Comparison of ENCODE assay signal across 8 cellular contexts in the genomic region with DNA sequence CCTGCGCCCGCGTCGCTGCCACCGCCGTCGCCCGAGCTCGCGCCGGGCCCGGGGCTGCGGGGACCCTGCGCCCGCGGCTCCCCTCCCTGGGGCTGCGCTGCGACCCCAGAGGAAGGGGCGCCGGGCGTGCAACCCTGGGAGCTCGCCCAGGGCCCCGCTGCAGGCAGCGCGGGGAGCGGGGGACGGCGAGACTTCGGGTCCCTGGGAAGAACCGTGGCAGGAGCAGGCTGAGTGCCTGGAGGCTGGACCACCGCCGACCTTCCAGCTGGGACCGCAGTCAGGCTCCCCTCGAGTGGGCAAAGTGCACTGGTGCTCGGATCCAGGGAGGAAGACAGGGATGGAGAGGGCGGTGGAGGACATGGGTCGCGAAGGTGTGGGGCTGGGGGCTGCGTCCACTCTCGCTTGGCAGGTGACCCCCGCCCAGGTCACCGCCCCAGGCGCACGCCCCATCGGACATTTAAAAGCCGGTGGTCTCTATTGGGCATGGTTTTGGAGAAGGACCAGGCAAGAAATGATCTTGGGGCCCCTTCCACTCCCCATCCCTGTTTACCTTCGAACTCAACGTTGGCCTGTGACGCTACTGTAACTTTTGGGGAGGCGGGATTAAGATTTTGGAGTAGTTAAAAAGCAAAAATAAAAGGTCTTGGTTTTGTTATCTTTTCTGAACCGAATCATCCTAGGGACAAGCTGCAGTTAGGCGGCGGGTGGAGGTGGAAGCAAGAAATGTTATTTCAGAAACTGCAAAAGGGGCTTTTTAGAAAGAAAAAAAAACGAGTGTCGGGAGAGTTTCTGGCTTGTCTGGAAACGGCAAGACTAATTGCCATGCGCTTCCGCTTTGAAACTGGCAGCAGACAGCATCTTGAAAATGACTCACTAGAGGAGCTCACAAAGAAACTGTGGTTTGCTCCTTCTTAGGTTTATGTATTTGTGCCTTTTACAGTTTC. TPM values are rescaled to one million over a fixed set of nuclear protein-coding genes. Genes with fewer than 3 reads are reported as not detected.
DNase-seq lines count a peak whose midpoint lies in the region; ATAC-seq and TF ChIP-seq lines count a peak whose summit lies in the region.

No MANE protein-coding gene starts in this region.

- DNase-seq in AG09309 (ENCODE audit: low read depth) (no peak), Panc1 (ENCODE audit: low read depth, low spot score) (no peak), activated T-helper 1 cell treated with Interleukin-2 at 50 U/mL for 16 hours (ENCODE audit: low read depth) (peak; percentile 55), fibroblast of peridontal ligament (ENCODE audit: extremely low read depth) (peak; percentile 86), substantia nigra (lab: John Stamatoyannopoulos, UW) (peak in 12 of 49 donors; percentile 6 to 56 (median 22))

- BruUV-seq in Panc1 (replicated peaks; lab: Mats Ljungman, UMichigan) = no TSS peak

- peak; percentile 84 for ATAC-seq in GM18873 (IDR thresholded peaks at IDR 0.05; ENCODE audit: low FRiP score, unreplicated experiment)
- peak; percentile 80 for ATAC-seq in HG03103 (IDR thresholded peaks at IDR 0.05; ENCODE audit: low read depth, unreplicated experiment)
- peak; percentile 58 for ATAC-seq in Panc1

- CTCF ChIA-PET in Panc1 (lab: Charles Lee) = interaction anchor here (1.2 kb wide), 1 partner anchor 20 kb away, joined by 5 read pairs; no protein-coding TSS in a partner anchor

- H2AFZ ChIP-seq in neural cell (ENCODE audit: low read depth, low read length) = no peak overlapping the region

- no peaks in the 10 kb centered on the region; the same call in 1 of the 2 replicates for H3K36me3 ChIP-seq in Panc1 (ENCODE audit: control insufficient read depth, insufficient read depth, low read length)
- no peaks in the 10 kb centered on the region for H3K36me3 ChIP-seq in neural cell (ENCODE audit: insufficient read depth, low read length)

- no peak for TF ChIP-seq CTCF in AG09309 (IDR thresholded peaks at IDR 0.05; ENCODE audit: control insufficient read depth, insufficient read depth, low read depth, low read length, missing control alignments)
- no peak for TF ChIP-seq CTCF in Panc1 (IDR thresholded peaks at IDR 0.05)
- no peak for TF ChIP-seq CTCF in neural cell (IDR thresholded peaks at IDR 0.05; ENCODE audit: poor library complexity, severe bottlenecking)

- peaks cover 32% of the 10 kb centered on the region for H3K4me1 ChIP-seq in Panc1 (ENCODE audit: control insufficient read depth, insufficient read depth, low read length)

- TF ChIP-seq RAD21 in neural cell (conservative IDR thresholded peaks at IDR 0.05) = no peak

- POLR2A ChIA-PET in Panc1 (lab: Charles Lee) = no interaction called here

- H3K9ac ChIP-seq in neural cell (ENCODE audit: low read length) = no peak overlapping the region

- in situ Hi-C loops in Panc1 (cut with HindIII; ENCODE audit: low pct_unique_long_range_greater_than_20kb, low sequenced_read_pairs) = no loop called here

- no peaks in the 10 kb centered on the region for H3K9me3 ChIP-seq in Panc1 (ENCODE audit: control insufficient read depth, insufficient read depth, low read depth, low read length)
- H3K9me3 ChIP-seq in neural cell (ENCODE audit: low read length) = no peaks in the 10 kb centered on the region

- no peak for TF ChIP-seq EP300 in neural cell (conservative IDR thresholded peaks at IDR 0.05; ENCODE audit: poor library complexity, severe bottlenecking)

- H3K27ac ChIP-seq in Panc1 (ENCODE audit: low read length) = peak overlapping the region; percentile 77
- H3K27ac ChIP-seq in neural cell (ENCODE audit: low read length) = no peak overlapping the region
- peak overlapping the region; percentile 72 for H3K27ac ChIP-seq in substantia nigra (ENCODE audit: low read depth, low read length, poor library complexity, severe bottlenecking)

- H3K4me2 ChIP-seq in neural cell (ENCODE audit: low read length) = peak overlapping the region; percentile 38

- no peaks in the 10 kb centered on the region for H3K9me2 ChIP-seq in neural cell (ENCODE audit: insufficient read depth, low read length)

- no peaks in the 10 kb centered on the region for H3F3A ChIP-seq in neural cell (ENCODE audit: insufficient read depth, low read length, poor library complexity, severe bottlenecking)

- H3K27me3 ChIP-seq in Panc1 (ENCODE audit: control insufficient read depth, insufficient read depth, low read length) = no peaks in the 10 kb centered on the region
- peaks cover 50% of the 10 kb centered on the region for H3K27me3 ChIP-seq in neural cell (ENCODE audit: insufficient read depth, low read depth, low read length)

- H3K4me3 ChIP-seq in AG09309 (ENCODE audit: control insufficient read depth, low read depth, low read length) = peak overlapping the region; percentile 90
- peak overlapping the region; percentile 82 to 91 for H3K4me3 ChIP-seq in Panc1 (ENCODE audit: low read depth in 2 of 2, low read length in 2 of 2)
- peak overlapping the region; percentile 70 for H3K4me3 ChIP-seq in neural cell (ENCODE audit: low read length)

- intact Hi-C loops in Panc1 (cut with micrococcal nuclease; ENCODE audit: unreplicated experiment) = no loop called here

- no peaks in the 10 kb centered on the region for H3K79me2 ChIP-seq in neural cell (replicated peaks; ENCODE audit: insufficient read depth, low read length)

- no peaks in the 10 kb centered on the region for H4K20me1 ChIP-seq in neural cell (ENCODE audit: insufficient read depth)

TF ChIP-seq in neural cell, 6 proteins besides CTCF, POLR2A, EP300 and RAD21:
- TF ChIP-seq, protein P1, sequence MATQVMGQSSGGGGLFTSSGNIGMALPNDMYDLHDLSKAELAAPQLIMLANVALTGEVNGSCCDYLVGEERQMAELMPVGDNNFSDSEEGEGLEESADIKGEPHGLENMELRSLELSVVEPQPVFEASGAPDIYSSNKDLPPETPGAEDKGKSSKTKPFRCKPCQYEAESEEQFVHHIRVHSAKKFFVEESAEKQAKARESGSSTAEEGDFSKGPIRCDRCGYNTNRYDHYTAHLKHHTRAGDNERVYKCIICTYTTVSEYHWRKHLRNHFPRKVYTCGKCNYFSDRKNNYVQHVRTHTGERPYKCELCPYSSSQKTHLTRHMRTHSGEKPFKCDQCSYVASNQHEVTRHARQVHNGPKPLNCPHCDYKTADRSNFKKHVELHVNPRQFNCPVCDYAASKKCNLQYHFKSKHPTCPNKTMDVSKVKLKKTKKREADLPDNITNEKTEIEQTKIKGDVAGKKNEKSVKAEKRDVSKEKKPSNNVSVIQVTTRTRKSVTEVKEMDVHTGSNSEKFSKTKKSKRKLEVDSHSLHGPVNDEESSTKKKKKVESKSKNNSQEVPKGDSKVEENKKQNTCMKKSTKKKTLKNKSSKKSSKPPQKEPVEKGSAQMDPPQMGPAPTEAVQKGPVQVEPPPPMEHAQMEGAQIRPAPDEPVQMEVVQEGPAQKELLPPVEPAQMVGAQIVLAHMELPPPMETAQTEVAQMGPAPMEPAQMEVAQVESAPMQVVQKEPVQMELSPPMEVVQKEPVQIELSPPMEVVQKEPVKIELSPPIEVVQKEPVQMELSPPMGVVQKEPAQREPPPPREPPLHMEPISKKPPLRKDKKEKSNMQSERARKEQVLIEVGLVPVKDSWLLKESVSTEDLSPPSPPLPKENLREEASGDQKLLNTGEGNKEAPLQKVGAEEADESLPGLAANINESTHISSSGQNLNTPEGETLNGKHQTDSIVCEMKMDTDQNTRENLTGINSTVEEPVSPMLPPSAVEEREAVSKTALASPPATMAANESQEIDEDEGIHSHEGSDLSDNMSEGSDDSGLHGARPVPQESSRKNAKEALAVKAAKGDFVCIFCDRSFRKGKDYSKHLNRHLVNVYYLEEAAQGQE (IDR thresholded peaks at IDR 0.05; ENCODE audit: borderline replicate concordance) = no peak
- no peak for TF ChIP-seq EZH2 (IDR thresholded peaks at IDR 0.05; ENCODE audit: borderline replicate concordance, insufficient read depth, low read length, poor library complexity, severe bottlenecking)
- no peak for TF ChIP-seq POLR2AphosphoS5 (IDR thresholded peaks at IDR 0.05)
- TF ChIP-seq TAF1 (IDR thresholded peaks at IDR 0.05; ENCODE audit: low read depth) = no peak
- no peak for TF ChIP-seq SMC3 (conservative IDR thresholded peaks at IDR 0.05; ENCODE audit: poor library complexity)
- no peak for TF ChIP-seq MXI1 (conservative IDR thresholded peaks at IDR 0.05; ENCODE audit: poor library complexity, severe bottlenecking)

RNA-seq across cellular contexts. Expression of a gene that starts 1.0 kb away (rescaled TPM):
- total RNA-seq in Panc1 (2021; ENCODE audit: unreplicated experiment) = 25.1 TPM
- 21.8 TPM for polyA plus RNA-seq in Panc1 (2012; ENCODE audit: insufficient read length)
- polyA plus RNA-seq in neural cell = 0.10 TPM in 1 of 2 replicates, not detected in the other
- not detected in 2 replicates for polyA minus RNA-seq in neural cell

Comparison
In these comparisons a context has a peak if more than half of its experiments do, and no peak if none do; other contexts are left out.
1. DNase-seq: peak in activated T-helper 1 cell treated with Interleukin-2 at 50 U/mL for 16 hours (single experiment) and fibroblast of peridontal ligament (single experiment); none in AG09309 (single experiment) and Panc1 (single experiment).
2. Peak in every context shown above with its lines, with median percentiles within 50 percentile points of each other: H3K4me3 ChIP-seq and ATAC-seq.